Comparison of ENCODE assay signal across 7 cellular contexts in genomic region chr2:227717687-227718567, GRCh38. TPM values are rescaled to one million over a fixed set of nuclear protein-coding genes. Genes with fewer than 3 reads are reported as not detected.
DNase-seq lines count a peak whose midpoint lies in the region; ATAC-seq and TF ChIP-seq lines count a peak whose summit lies in the region.

SLC19A3 (minus strand) TSS chr2:227718028; CDS start chr2:227702318, 15,710 bp downstream.

- H3F3A ChIP-seq in GM23248 (ENCODE audit: insufficient read depth), result no peaks in the 10 kb centered on the region

- peak within 1 kb of the TSS; percentile 76 for H3K4me2 ChIP-seq in GM23248 (ENCODE audit: unreplicated experiment)

- peak within 1 kb of the TSS; percentile 83 for H2AFZ ChIP-seq in GM23248

- H3K4me3 ChIP-seq in GM23248, result peak within 1 kb of the TSS; percentile 71
- peak within 1 kb of the TSS; percentile 4 for H3K4me3 ChIP-seq in lung

- in situ Hi-C loops in GM23248 (cut with MboI), result no loop called here

- WGBS in GM23248 (ENCODE audit: low coverage in 1 of 2, low lambda C conversion rate in 2 of 2, missing lambda C conversion rate in 2 of 2), 2 experiments, result 2% methylated on average over 34 to 35 of the region's 35 CpGs
- WGBS in lung, 2 donors, result 6 to 7% methylated on average over 33 to 35 of the region's 35 CpGs

- H4K20me1 ChIP-seq in GM23248 (ENCODE audit: insufficient read depth), result no peaks in the 10 kb centered on the region

- no peak for TF ChIP-seq CTCF in lung (IDR thresholded peaks at IDR 0.05; ENCODE audit: control extremely low read depth, extremely low read depth)

- no peaks in the 10 kb centered on the region for H3K36me3 ChIP-seq in GM23248 (ENCODE audit: low read depth)
- no peaks in the 10 kb centered on the region for H3K36me3 ChIP-seq in lung (ENCODE audit: control insufficient read depth in 2 of 2, insufficient read depth in 2 of 2, low read length in 2 of 2)

- no peaks in the 10 kb centered on the region for H3K79me2 ChIP-seq in GM23248 (ENCODE audit: insufficient read depth)

- H3K9ac ChIP-seq in GM23248, result peak within 1 kb of the TSS; percentile 62

- no peaks in the 10 kb centered on the region for H3K9me2 ChIP-seq in GM23248 (ENCODE audit: insufficient read depth)

- peak; percentile 85 for DNase-seq in GM23248
- peak; percentile 2 for DNase-seq in NCI-H526 treated with DMSO at 0.1 percent for 48 hours (lab: John Stamatoyannopoulos, UW)
- DNase-seq in epidermal melanocyte (ENCODE audit: insufficient read length, low spot score), result peak; percentile 68
- DNase-seq in lung (ENCODE audit: low spot score), result peak; percentile 89
- peak; percentile 83 for DNase-seq in stromal cell of bone marrow (ENCODE audit: low read depth)
- DNase-seq in activated CD8-positive, alpha-beta memory T cell treated with anti-CD3 and anti-CD28 coated beads, Interleukin-2, amount 50 U/mL, for 48 hours, result no peak

- H3K9me3 ChIP-seq in GM23248 (ENCODE audit: low read depth) (no peaks in the 10 kb centered on the region), lung (ENCODE audit: control insufficient read depth in 2 of 2, insufficient read depth in 1 of 2, low read length in 1 of 2) (no peaks in the 10 kb centered on the region)

- H3K27ac ChIP-seq in GM23248, result no peak within 1 kb of the TSS
- peak within 1 kb of the TSS in 1 of 2 donors; percentile 38 for H3K27ac ChIP-seq in lung (ENCODE audit: low read depth in 1 of 2, low read length in 1 of 2)

- ATAC-seq in lung (ENCODE audit: insufficient read depth, low FRiP score) (peak; percentile 87), GM21526 (IDR thresholded peaks at IDR 0.05; ENCODE audit: low FRiP score, unreplicated experiment) (no peak)

- H3K4me1 ChIP-seq in GM23248 (ENCODE audit: insufficient read depth) (peaks cover 5% of the 10 kb centered on the region; the same call in 1 of the 2 replicates), lung (ENCODE audit: control insufficient read depth in 2 of 2, insufficient read depth in 2 of 2, low read length in 2 of 2) (no peaks in the 10 kb centered on the region)

- H3K27me3 ChIP-seq in GM23248 (replicated peaks; ENCODE audit: insufficient read depth) (no peaks in the 10 kb centered on the region), lung (ENCODE audit: control insufficient read depth, insufficient read depth) (no peaks in the 10 kb centered on the region)

RNA-seq across cellular contexts. Expression of gene SLC19A3, which starts in this region (rescaled TPM):
- 0.65 and 0.89 TPM in 2 replicates for total RNA-seq in GM23248 (2014; rRNA removed; shearing (Covaris generic))
- polyA plus RNA-seq in GM23248 (2016; fragmentation: Nextera tagmentation; extraction: Ambion mirVana) (0.10 and 0.71 TPM in 2 replicates), lung (10 to 100 TPM in 1 of 2 donors, 1 to 10 TPM in 1; 4.6 to 11.0 TPM)
- total RNA-seq in lung, result 10 to 100 TPM; 28.1 to 56.5 TPM

Comparison
In these comparisons a context has a peak if more than half of its experiments do, and no peak if none do; other contexts are left out.
1. RNA of gene SLC19A3 (total RNA-seq): 28.1 to 56.5 TPM in lung; 0.65 to 0.89 TPM in GM23248; every median in the first group is over 10 times any median in the second.
2. Peak in DNase-seq, H3K4me3 ChIP-seq, H3K9ac ChIP-seq and H3K4me2 ChIP-seq in GM23248; RNA of the gene not detected or under 1 TPM.